ENCODE assay signal across 9 cellular contexts in genomic region chr15:70833897-70834765, GRCh38. TPM values are rescaled to one million over a fixed set of nuclear protein-coding genes. Genes with fewer than 3 reads are reported as not detected.
DNase-seq lines count a peak whose midpoint lies in the region; ATAC-seq and TF ChIP-seq lines count a peak whose summit lies in the region.
"Had no signal": no experiment of that assay in that cellular context is flagged by ENCODE, and none has a peak within 500 bp of the region (broad histone marks: within the 10 kb centered on the region; RNA-seq: fewer than 3 reads in every experiment).

No MANE protein-coding gene starts in this region.

- H3K9me3 Mint-ChIP-seq in mesothelial cell of epicardium, result no peaks in the 10 kb centered on the region

- H3K4me1 Mint-ChIP-seq in mesothelial cell of epicardium, result peaks cover 10% of the 10 kb centered on the region

- TF ChIP-seq CTCF in astrocyte of the cerebellum (IDR thresholded peaks at IDR 0.05; ENCODE audit: low read depth, low read length, missing control alignments), result no peak
- TF ChIP-seq CTCF in mesothelial cell of epicardium (IDR thresholded peaks at IDR 0.05; ENCODE audit: unreplicated experiment), result no peak

- in situ Hi-C loops in astrocyte of the cerebellum (cut with HindIII; ENCODE audit: low sequenced_read_pairs), result no loop called here

- H3K36me3 Mint-ChIP-seq in mesothelial cell of epicardium, result peaks cover 40% of the 10 kb centered on the region

- peak overlapping the region; percentile 94 for H3K27ac Mint-ChIP-seq in mesothelial cell of epicardium
- H3K27ac Mint-ChIP-seq: activated CD8-positive, alpha-beta T cell treated with anti-CD3 and anti-CD28 coated beads, Interleukin-2, amount 10 ng/mL, durations not matched to agents 7 days and 5 days had no signal

- DNase-seq in DMS53 (lab: John Stamatoyannopoulos, UW) (peak; percentile 83), MV-4-11 (lab: John Stamatoyannopoulos, UW) (peak; percentile 38), astrocyte of the cerebellum (ENCODE audit: low read depth) (peak; percentile 65), mesothelial cell of epicardium (ENCODE audit: low spot score in 2 of 2, unreplicated experiment in 2 of 2) (no peak), midbrain (lab: John Stamatoyannopoulos, UW) (no peak)
- DNase-seq in activated CD4-positive, alpha-beta T cell treated with anti-CD3 and anti-CD28 coated beads, Interleukin-2, amount 50 U/mL, for 4 hours, result no peak
- DNase-seq: activated CD8-positive, alpha-beta T cell treated with anti-CD3 and anti-CD28 coated beads, Interleukin-2, amount 10 ng/mL, durations not matched to agents 7 days and 5 days had no signal

- H3K27me3 Mint-ChIP-seq in mesothelial cell of epicardium (ENCODE audit: low read depth), result no peaks in the 10 kb centered on the region

- no peak overlapping the region for H3K4me3 Mint-ChIP-seq in mesothelial cell of epicardium
- H3K4me3 Mint-ChIP-seq: activated CD8-positive, alpha-beta T cell treated with anti-CD3 and anti-CD28 coated beads, Interleukin-2, amount 10 ng/mL, durations not matched to agents 7 days and 5 days had no signal

- no peak overlapping the region for H3K4me3 ChIP-seq in astrocyte of the cerebellum (ENCODE audit: low read depth, low read length)

- ATAC-seq in GM19397 (IDR thresholded peaks at IDR 0.05; ENCODE audit: unreplicated experiment) (no peak), HG02840 (IDR thresholded peaks at IDR 0.05; ENCODE audit: low FRiP score, unreplicated experiment) (no peak)
- ATAC-seq: activated CD8-positive, alpha-beta T cell treated with anti-CD3 and anti-CD28 coated beads, Interleukin-2, amount 10 ng/mL, durations not matched to agents 7 days and 5 days had no signal

RNA-seq across cellular contexts. Expression of gene LARP6, which starts 19.8 kb away (rescaled TPM):
- total RNA-seq in mesothelial cell of epicardium, result 24.8 to 27.3 TPM (median 24.9 TPM) in 3 replicates
- total RNA-seq: activated CD8-positive, alpha-beta T cell treated with anti-CD3 and anti-CD28 coated beads, Interleukin-2, amount 10 ng/mL, durations not matched to agents 7 days and 5 days had no signal

RNA-seq across cellular contexts. Expression of gene THAP10, which starts 58.1 kb away (rescaled TPM):
- total RNA-seq in mesothelial cell of epicardium, result 2.3 to 3.6 TPM (median 2.9 TPM) in 3 replicates
- total RNA-seq: activated CD8-positive, alpha-beta T cell treated with anti-CD3 and anti-CD28 coated beads, Interleukin-2, amount 10 ng/mL, durations not matched to agents 7 days and 5 days had no signal

RNA-seq across cellular contexts. Expression of gene LRRC49, which starts 58.5 kb away (rescaled TPM):
- 21.2 to 25.5 TPM (median 24.2 TPM) in 3 replicates for total RNA-seq in mesothelial cell of epicardium
- total RNA-seq: activated CD8-positive, alpha-beta T cell treated with anti-CD3 and anti-CD28 coated beads, Interleukin-2, amount 10 ng/mL, durations not matched to agents 7 days and 5 days had no signal

Comparison
In these comparisons a context has a peak if more than half of its experiments do, and no peak if none do; other contexts are left out.
1. DNase-seq: peak in DMS53 (single experiment), MV-4-11 (single experiment) and astrocyte of the cerebellum (single experiment); none in mesothelial cell of epicardium (0 of 2), activated CD4-positive, alpha-beta T cell treated with anti-CD3 and anti-CD28 coated beads, Interleukin-2, amount 50 U/mL, for 4 hours (0 of 2) and midbrain (single experiment).